ENCODE assay signal across 17 cellular contexts in genomic region chr14:59429798-59430197, GRCh38.
"Had no signal": no experiment of that assay in that cellular context is flagged by ENCODE, and none has a peak within 500 bp of the region (broad histone marks: within the 10 kb centered on the region; RNA-seq: fewer than 3 reads in every experiment).

No MANE protein-coding gene starts in this region.

- H2AFZ ChIP-seq: hepatocyte had no signal

- DNase-seq: effector memory CD8-positive, alpha-beta T cell; esophagus squamous epithelium; foreskin fibroblast; kidney; left colon; mammary epithelial cell; naive thymus-derived CD4-positive, alpha-beta T cell; nephron progenitor cell; right cardiac atrium; stimulated activated CD4-positive, alpha-beta T cell treated with anti-CD3 and anti-CD28 coated beads, Interleukin-1b, Interleukin-23, amount 100 ng/mL, for 48 hours; stimulated activated CD4-positive, alpha-beta T cell treated with anti-CD3 and anti-CD28 coated beads, Interleukin-4, amount 100 ng/mL, for 24 hours; testis had no signal

- H3K4me3 ChIP-seq: esophagus squamous epithelium, hepatocyte, smooth muscle cell, testis, tibial nerve had no signal

- H3K36me3 ChIP-seq: esophagus squamous epithelium, tibial nerve had no signal

- H3K79me2 ChIP-seq: hepatocyte had no signal

- H3K9me3 ChIP-seq: esophagus squamous epithelium, testis, tibial nerve had no signal

- ATAC-seq: effector memory CD8-positive, alpha-beta T cell; left colon; naive thymus-derived CD4-positive, alpha-beta T cell; stimulated activated memory B cell treated with anti-CD40 and anti-IgM and Interleukin-4, amounts not matched to agents 10 μg/mL and 1 μg/mL and 100 μg/mL, for 72 hours had no signal

- H3K4me2 ChIP-seq: hepatocyte, smooth muscle cell had no signal

- H3K27me3 ChIP-seq: esophagus squamous epithelium, hepatocyte, testis, tibial nerve had no signal

- H3K27ac ChIP-seq: epithelial cell of prostate, esophagus squamous epithelium, hepatocyte, testis, tibial nerve had no signal
